9 cellular contexts compared by ENCODE assay signal in genomic region chr12:22856120-22856699, GRCh38.
DNase-seq lines count a peak whose midpoint lies in the region; ATAC-seq, FAIRE-seq and TF ChIP-seq lines count a peak whose summit lies in the region.
"Had no signal": no experiment of that assay in that cellular context is flagged by ENCODE, and none has a peak within 500 bp of the region (broad histone marks: within the 10 kb centered on the region; RNA-seq: fewer than 3 reads in every experiment).

No MANE protein-coding gene starts in this region.

- H3K27ac Mint-ChIP-seq in astrocyte (ENCODE audit: unreplicated experiment) = no peak overlapping the region
- H3K27ac Mint-ChIP-seq: CD4-positive, CD25-positive, alpha-beta regulatory T cell had no signal

- ATAC-seq in HG03196 (IDR thresholded peaks at IDR 0.05; ENCODE audit: unreplicated experiment) (no peak), GM18517 (IDR thresholded peaks at IDR 0.05; ENCODE audit: unreplicated experiment) (no peak), HG02970 (IDR thresholded peaks at IDR 0.05; ENCODE audit: low FRiP score, unreplicated experiment) (no peak)

- H3K4me1 Mint-ChIP-seq in astrocyte (ENCODE audit: low read depth, unreplicated experiment) = no peaks in the 10 kb centered on the region

- H3K9me3 Mint-ChIP-seq in astrocyte (ENCODE audit: unreplicated experiment) = no peaks in the 10 kb centered on the region

- H2AFZ ChIP-seq in astrocyte (ENCODE audit: low read depth, low read length) = no peak overlapping the region

- H3K36me3 Mint-ChIP-seq in astrocyte (ENCODE audit: low read depth, unreplicated experiment) = no peaks in the 10 kb centered on the region
- H3K36me3 Mint-ChIP-seq: CD4-positive, CD25-positive, alpha-beta regulatory T cell had no signal

- H3K4me3 Mint-ChIP-seq in astrocyte (ENCODE audit: unreplicated experiment) = no peak overlapping the region
- H3K4me3 Mint-ChIP-seq: CD4-positive, CD25-positive, alpha-beta regulatory T cell had no signal

- H3K9me3 ChIP-seq in astrocyte (ENCODE audit: insufficient read depth, low read depth, low read length) = no peaks in the 10 kb centered on the region

- H3K4me3 ChIP-seq in astrocyte (ENCODE audit: insufficient read depth, low read depth, low read length) = no peak overlapping the region

- no peaks in the 10 kb centered on the region for H4K20me1 ChIP-seq in astrocyte (ENCODE audit: insufficient read depth, low read length)

- no peaks in the 10 kb centered on the region for H3K79me2 ChIP-seq in astrocyte (ENCODE audit: insufficient read depth, low read length)

- no peaks in the 10 kb centered on the region for H3K27me3 ChIP-seq in astrocyte (ENCODE audit: insufficient read depth, low read length)

- peak; percentile 11 for DNase-seq in NCI-H187 treated with DMSO at 0.1 percent for 48 hours (lab: John Stamatoyannopoulos, UW)
- no peak for DNase-seq in NCI-H187 (lab: John Stamatoyannopoulos, UW)
- peak; percentile 57 for DNase-seq in NCI-H146 treated with DMSO at 0.1 percent for 48 hours (lab: John Stamatoyannopoulos, UW; ENCODE audit: unreplicated experiment)
- DNase-seq in astrocyte (ENCODE audit: low read depth) = peak; percentile 34
- peak; percentile 46 for DNase-seq in left kidney (ENCODE audit: low read depth, low spot score)

- FAIRE-seq in astrocyte (lab: Jason Lieb, UNC) = peak; percentile 76

- no peak overlapping the region for H3K4me2 ChIP-seq in astrocyte (ENCODE audit: low read length)

- H3K9ac ChIP-seq in astrocyte (ENCODE audit: low read length) = no peak overlapping the region

- H3K36me3 ChIP-seq in astrocyte (ENCODE audit: insufficient read depth, low read length) = no peaks in the 10 kb centered on the region

- peak; percentile 50 for TF ChIP-seq CTCF in astrocyte (IDR thresholded peaks at IDR 0.05; ENCODE audit: insufficient read depth, low read depth, low read length)

- no peak overlapping the region for H3K27ac ChIP-seq in astrocyte (ENCODE audit: low read depth, low read length)

- H3K27me3 Mint-ChIP-seq in astrocyte (ENCODE audit: low read depth, unreplicated experiment) = no peaks in the 10 kb centered on the region

- H3K4me1 ChIP-seq in astrocyte (ENCODE audit: insufficient read depth, low read length) = no peaks in the 10 kb centered on the region

Comparison
In these comparisons a context has a peak if more than half of its experiments do, and no peak if none do; other contexts are left out.
1. DNase-seq: peak in NCI-H187 treated with DMSO at 0.1 percent for 48 hours (single experiment), NCI-H146 treated with DMSO at 0.1 percent for 48 hours (single experiment), astrocyte (single experiment) and left kidney (single experiment); none in NCI-H187 (0 of 2).